Comparison of ENCODE assay signal across 16 cellular contexts in the genomic region with DNA sequence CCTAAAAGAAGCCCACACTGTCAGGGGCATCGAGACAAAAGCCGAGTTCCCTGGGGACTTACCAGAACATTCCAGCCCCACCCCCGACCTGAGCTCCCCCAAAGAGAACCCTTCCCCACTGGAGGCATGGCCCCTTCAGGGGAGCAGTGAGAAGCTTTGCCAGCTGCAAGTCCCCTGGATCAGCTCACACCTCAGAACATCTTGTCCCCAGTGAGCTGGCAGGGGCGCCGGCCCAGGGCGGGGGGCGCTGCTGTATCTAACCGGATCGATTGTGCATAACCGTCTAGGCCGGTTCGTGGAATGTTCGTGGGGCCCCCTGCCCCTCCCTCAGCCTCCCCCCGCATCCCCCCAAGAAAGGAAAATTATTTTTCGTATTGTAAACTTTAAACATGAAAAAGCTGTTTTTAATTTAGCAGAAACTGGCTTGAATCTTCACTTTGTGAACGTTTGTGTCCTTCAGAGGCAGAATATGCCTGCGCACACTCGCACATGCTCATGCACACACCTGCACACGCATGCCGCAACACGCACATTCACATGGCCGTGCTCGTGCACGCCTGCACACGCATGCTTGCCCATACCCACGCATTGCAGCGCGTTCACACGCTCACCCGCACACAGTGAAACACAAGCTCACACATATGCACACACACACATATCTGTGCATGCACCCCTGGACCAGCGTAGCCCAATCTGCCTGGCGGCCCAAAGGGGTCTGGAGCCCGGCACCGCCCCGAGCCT. TPM values are rescaled to one million over a fixed set of nuclear protein-coding genes. Genes with fewer than 3 reads are reported as not detected.
DNase-seq lines count a peak whose midpoint lies in the region; ATAC-seq and TF ChIP-seq lines count a peak whose summit lies in the region.
"Had no signal": no experiment of that assay in that cellular context is flagged by ENCODE, and none has a peak within 500 bp of the region (broad histone marks: within the 10 kb centered on the region; RNA-seq: fewer than 3 reads in every experiment).

No MANE protein-coding gene starts in this region.

- H3K4me3 ChIP-seq in adipocyte (ENCODE audit: low read length), result no peak overlapping the region
- H3K4me3 ChIP-seq in psoas muscle, result no peak overlapping the region
- no peak overlapping the region for H3K4me3 ChIP-seq in uterus
- H3K4me3 ChIP-seq in naive thymus-derived CD4-positive, alpha-beta T cell (ENCODE audit: low read length), result no peak overlapping the region
- H3K4me3 ChIP-seq: SK-N-MC had no signal

- POLR2A ChIA-PET in naive thymus-derived CD4-positive, alpha-beta T cell (lab: Charles Lee), result no interaction called here

- no peaks in the 10 kb centered on the region for H3K27me3 ChIP-seq in adipocyte (replicated peaks; ENCODE audit: control insufficient read depth, insufficient read depth, low read length)
- no peaks in the 10 kb centered on the region for H3K27me3 ChIP-seq in psoas muscle (ENCODE audit: insufficient read depth in 3 of 3, low read length in 2 of 3)
- no peaks in the 10 kb centered on the region for H3K27me3 ChIP-seq in uterus
- no peaks in the 10 kb centered on the region for H3K27me3 ChIP-seq in naive thymus-derived CD4-positive, alpha-beta T cell (ENCODE audit: control insufficient read depth in 2 of 2, insufficient read depth in 2 of 2, low read length in 2 of 2)
- H3K27me3 ChIP-seq: BE2C had no signal

- ATAC-seq in esophagus mucosa, result peak; percentile 7
- peak in 3 of 4 donors; percentile 2 to 30 (median 3) for ATAC-seq in psoas muscle
- ATAC-seq in naive thymus-derived CD4-positive, alpha-beta T cell, result no peak
- ATAC-seq: Right ventricle myocardium inferior had no signal

- CTCF ChIA-PET in naive thymus-derived CD4-positive, alpha-beta T cell (lab: Charles Lee), result no interaction called here

- H3K4me1 ChIP-seq in adipocyte (ENCODE audit: control insufficient read depth, insufficient read depth, low read length), result peaks cover 18% of the 10 kb centered on the region
- peaks cover 39% of the 10 kb centered on the region for H3K4me1 ChIP-seq in psoas muscle
- H3K4me1 ChIP-seq in uterus, result peaks cover 0 to 11% of the 10 kb centered on the region in 2 donors
- H3K4me1 ChIP-seq in naive thymus-derived CD4-positive, alpha-beta T cell (ENCODE audit: control insufficient read depth in 2 of 2, insufficient read depth in 2 of 2, low read length in 2 of 2), result no peaks in the 10 kb centered on the region

- no peaks in the 10 kb centered on the region for H3K9me3 Mint-ChIP-seq in naive thymus-derived CD4-positive, alpha-beta T cell

- TF ChIP-seq CTCF in psoas muscle (IDR thresholded peaks at IDR 0.05), result no peak
- no peak for TF ChIP-seq CTCF in uterus (IDR thresholded peaks at IDR 0.05)

- DNase-seq in adipocyte (ENCODE audit: low read depth), result no peak
- no peak for DNase-seq in psoas muscle
- no peak for DNase-seq in uterus
- DNase-seq in activated CD4-positive, alpha-beta T cell treated with anti-CD3 and anti-CD28 coated beads, Interleukin-2, amount 50 U/mL, for 4 hours, result no peak
- no peak for DNase-seq in naive thymus-derived CD4-positive, alpha-beta T cell
- no peak for DNase-seq in GF-D8 (lab: John Stamatoyannopoulos, UW)
- DNase-seq in DMS114 treated with DMSO at 0.1 percent for 48 hours (lab: John Stamatoyannopoulos, UW; ENCODE audit: unreplicated experiment), result no peak
- DNase-seq: DMS153, EL, KG1, NCI-H1105, NCI-H187 had no signal

- H3K9me3 ChIP-seq in adipocyte (ENCODE audit: control insufficient read depth, low read length) (no peaks in the 10 kb centered on the region), psoas muscle (no peaks in the 10 kb centered on the region), uterus (no peaks in the 10 kb centered on the region)
- H3K9me3 ChIP-seq in naive thymus-derived CD4-positive, alpha-beta T cell (ENCODE audit: control insufficient read depth in 2 of 3, low read length in 3 of 3), result no peaks in the 10 kb centered on the region
- H3K9me3 ChIP-seq: BE2C had no signal

- no peak overlapping the region for H3K4me3 Mint-ChIP-seq in naive thymus-derived CD4-positive, alpha-beta T cell

- peak overlapping the region; percentile 45 for H3K9ac ChIP-seq in adipocyte (ENCODE audit: low read length)

- H3K36me3 Mint-ChIP-seq in naive thymus-derived CD4-positive, alpha-beta T cell, result peaks cover 0 to 15% (median 4%) of the 10 kb centered on the region in 5 donors

- H3K36me3 ChIP-seq in adipocyte (ENCODE audit: control insufficient read depth, insufficient read depth, low read length, severe bottlenecking) (peaks cover 25% of the 10 kb centered on the region), psoas muscle (ENCODE audit: insufficient read depth in 1 of 2, low read depth in 1 of 2) (peaks cover 0 to 25% of the 10 kb centered on the region in 2 donors), uterus (no peaks in the 10 kb centered on the region)
- H3K36me3 ChIP-seq in naive thymus-derived CD4-positive, alpha-beta T cell (ENCODE audit: control insufficient read depth in 2 of 3, insufficient read depth in 3 of 3, low read length in 3 of 3), result peaks cover 0 to 43% (median 6%) of the 10 kb centered on the region in 3 experiments

- whole genome bisulfite sequencing in psoas muscle, 3 donors, result 65 to 84% (median 67%) methylated on average over 35 of the region's 35 CpGs

- intact Hi-C loops in psoas muscle (cut with DNase I), result loop anchor here (2.0 to 10.0 kb wide), 2 partner anchors 77 to 217 kb away; no protein-coding TSS in a partner anchor
- intact Hi-C loops in uterus (cut with DNase I; ENCODE audit: low total_unique reads), result no loop called here
- intact Hi-C loops in naive thymus-derived CD4-positive, alpha-beta T cell (cut with micrococcal nuclease), result loop anchor here in 1 of 2 donors (10.0 kb wide), 1 partner anchor 207 kb away; no protein-coding TSS in a partner anchor

- H3K4me1 Mint-ChIP-seq in naive thymus-derived CD4-positive, alpha-beta T cell, result peaks cover 0 to 8% (median 0%) of the 10 kb centered on the region in 7 donors

- no peak for TF ChIP-seq POLR2A in uterus (IDR thresholded peaks at IDR 0.05)

- H3K27ac Mint-ChIP-seq in naive thymus-derived CD4-positive, alpha-beta T cell, result no peak overlapping the region

- H3K27me3 Mint-ChIP-seq in naive thymus-derived CD4-positive, alpha-beta T cell, result no peaks in the 10 kb centered on the region

- H3K27ac ChIP-seq in psoas muscle, result peak overlapping the region; percentile 39
- peak overlapping the region; percentile 57 to 68 for H3K27ac ChIP-seq in uterus
- no peak overlapping the region for H3K27ac ChIP-seq in naive thymus-derived CD4-positive, alpha-beta T cell (ENCODE audit: low read depth, low read length)
- H3K27ac ChIP-seq: SK-N-MC had no signal

RNA-seq across cellular contexts. Expression of a gene that starts 12.0 kb away (rescaled TPM):
- total RNA-seq in esophagus mucosa, result 4.0 TPM
- 10 to 100 TPM in 2 of 4 donors, 1 to 10 TPM in 2; 8.1 to 12.5 (median 9.6) TPM for total RNA-seq in psoas muscle
- 1 to 10 TPM; 4.5 to 6.6 (median 6.3) TPM for polyA plus RNA-seq in psoas muscle
- total RNA-seq in uterus, result 10 to 100 TPM in 1 of 4 donors, 1 to 10 TPM in 3; 2.4 to 17.5 (median 6.7) TPM
- total RNA-seq in naive thymus-derived CD4-positive, alpha-beta T cell, result 10 to 100 TPM in 4 of 5 experiments, 1 to 10 TPM in 1; 8.4 to 23.4 (median 22.3) TPM
- 1 to 10 TPM in 1 of 2 donors, under 1 TPM in 1; 0.97 to 1.7 TPM for polyA plus RNA-seq in naive thymus-derived CD4-positive, alpha-beta T cell

RNA-seq across cellular contexts. Expression of a gene that starts 34.6 kb away (rescaled TPM):
- total RNA-seq in esophagus mucosa (5.6 TPM), psoas muscle (1 to 10 TPM; 5.2 to 9.9 (median 7.0) TPM), uterus (10 to 100 TPM in 1 of 4 donors, 1 to 10 TPM in 3; 3.8 to 22.2 (median 6.9) TPM)
- 1 to 10 TPM; 3.1 to 4.1 (median 3.5) TPM for polyA plus RNA-seq in psoas muscle
- total RNA-seq in naive thymus-derived CD4-positive, alpha-beta T cell, result 10 to 100 TPM in 4 of 5 experiments, 1 to 10 TPM in 1; 9.5 to 16.3 (median 12.7) TPM
- polyA plus RNA-seq in naive thymus-derived CD4-positive, alpha-beta T cell, result 1 to 10 TPM; 3.7 to 6.1 TPM

RNA-seq across cellular contexts. Expression of a gene that starts 58.8 kb away (rescaled TPM):
- total RNA-seq in esophagus mucosa, result 0.28 TPM
- 1 to 10 TPM in 3 of 4 donors, under 1 TPM in 1; 0.79 to 3.2 (median 2.6) TPM for total RNA-seq in psoas muscle
- polyA plus RNA-seq in psoas muscle, result 1 to 10 TPM in 2 of 3 donors, under 1 TPM in 1; 0.85 to 4.8 (median 1.5) TPM
- 1 to 10 TPM in 1 of 4 donors, under 1 TPM in 1, not detected in 2; 0.26 to 7.5 TPM for total RNA-seq in uterus
- under 1 TPM in 2 of 5 experiments, not detected in 3; 0.22 to 0.24 TPM for total RNA-seq in naive thymus-derived CD4-positive, alpha-beta T cell
- under 1 TPM; 0.37 to 0.74 TPM for polyA plus RNA-seq in naive thymus-derived CD4-positive, alpha-beta T cell
